ENCODE assay signal across 1 cellular context in genomic region chr17:81532490-81533287, GRCh38.
TF ChIP-seq lines count a peak whose summit lies in the region.

No MANE protein-coding gene starts in this region.

TF ChIP-seq in K562, 482 proteins besides CTCF, POLR2A, EP300 and RAD21 (continued from another document):
- TF ChIP-seq THRB (CRISPR knock-in tag; conservative IDR thresholded peaks at IDR 0.05) (peak; percentile 77; the same call in 1 of the 2 replicates), PHF20 (IDR thresholded peaks at IDR 0.05; ENCODE audit: partially characterized antibody) (no peak), HBP1 (CRISPR knock-in tag; IDR thresholded peaks at IDR 0.05) (peak; percentile 26; the same call in 1 of the 2 replicates), KDM2B (CRISPR knock-in tag; IDR thresholded peaks at IDR 0.05) (no peak), U2AF2 (optimal IDR thresholded peaks at IDR 0.05; ENCODE audit: low read depth, low read length) (no peak), ATF4 (CRISPR knock-in tag; IDR thresholded peaks at IDR 0.05) (no peak), ZBTB26 (CRISPR knock-in tag; IDR thresholded peaks at IDR 0.05) (0 out of 2 replicates have a peak, but pooled peaks have one; percentile 41), PREB (CRISPR knock-in tag; IDR thresholded peaks at IDR 0.05) (no peak), ZNF707 (CRISPR knock-in tag; conservative IDR thresholded peaks at IDR 0.05) (no peak), DMBX1 (CRISPR knock-in tag; IDR thresholded peaks at IDR 0.05; ENCODE audit: borderline replicate concordance) (no peak), SIN3A (IDR thresholded peaks at IDR 0.05; ENCODE audit: borderline replicate concordance in 2 of 2, control insufficient read depth in 1 of 2, low read depth in 2 of 2, low read length in 2 of 2) (no peak), TRIM25 (IDR thresholded peaks at IDR 0.05; ENCODE audit: borderline replicate concordance) (no peak), ZNF408 (CRISPR knock-in tag; IDR thresholded peaks at IDR 0.05; ENCODE audit: low read depth) (no peak), UBTF (IDR thresholded peaks at IDR 0.05; ENCODE audit: borderline replicate concordance in 1 of 2, low read depth in 2 of 2, low read length in 2 of 2) (no peak), FOXP4 (CRISPR knock-in tag; IDR thresholded peaks at IDR 0.05; ENCODE audit: borderline replicate concordance) (no peak), HNRNPLL (IDR thresholded peaks at IDR 0.05; ENCODE audit: low read depth, low read length, poor library complexity, severe bottlenecking) (no peak), ZNF140 (CRISPR knock-in tag; IDR thresholded peaks at IDR 0.05) (no peak), MTF1 (CRISPR knock-in tag; IDR thresholded peaks at IDR 0.05; ENCODE audit: borderline replicate concordance) (no peak), MTA1 (IDR thresholded peaks at IDR 0.05; ENCODE audit: borderline replicate concordance) (no peak), U2AF1 (optimal IDR thresholded peaks at IDR 0.05; ENCODE audit: low read depth, low read length) (no peak), FOXJ2 (tag; IDR thresholded peaks at IDR 0.05) (no peak), SUPT5H (IDR thresholded peaks at IDR 0.05) (peak; percentile 51; the same call in 1 of the 2 replicates), HMGN3 (IDR thresholded peaks at IDR 0.05; ENCODE audit: borderline replicate concordance, extremely low read depth, insufficient read length, low read depth, low read length) (peak; percentile 19), ZBTB7A (IDR thresholded peaks at IDR 0.05; ENCODE audit: borderline replicate concordance, control insufficient read depth, low read depth, low read length) (no peak), MIER1 (IDR thresholded peaks at IDR 0.05; ENCODE audit: low read depth) (no peak), RERE (CRISPR knock-in tag; IDR thresholded peaks at IDR 0.05; ENCODE audit: borderline replicate concordance) (no peak), CEBPG (CRISPR knock-in tag; IDR thresholded peaks at IDR 0.05) (no peak), CEBPG (tag; conservative IDR thresholded peaks at IDR 0.05 in 1 of 2, IDR thresholded peaks at IDR 0.05 in 1 of 2) (no peak), PURB (CRISPR knock-in tag; IDR thresholded peaks at IDR 0.05; ENCODE audit: low read depth) (no peak)
